11 cellular contexts compared by ENCODE assay signal in genomic region chr10:21614000-21614399, GRCh38.
"Had no signal": no experiment of that assay in that cellular context is flagged by ENCODE, and none has a peak within 500 bp of the region (broad histone marks: within the 10 kb centered on the region; RNA-seq: fewer than 3 reads in every experiment).

No MANE protein-coding gene starts in this region.

- H3K36me3 ChIP-seq: colonic mucosa had no signal

- DNase-seq: activated effector memory CD4-positive, alpha-beta T cell treated with Interleukin-2 at 50 U/mL for 16 hours; colonic mucosa; esophagus squamous epithelium; hippocampal formation; left ventricle myocardium superior; mesenchymal stem cell; natural killer cell; stimulated activated CD4-positive, alpha-beta T cell treated with anti-CD3 and anti-CD28 coated beads, Interleukin-12 subunit alpha, Interleukin-12 subunit beta, amount 100 ng/mL, for 4 hours; stimulated activated CD4-positive, alpha-beta T cell treated with anti-CD3 and anti-CD28 coated beads, Interleukin-2, amount 100 ng/mL, for 24 hours; T-helper 9 cell; tibial artery had no signal

- ATAC-seq: left ventricle myocardium superior had no signal

- H3K4me3 Mint-ChIP-seq: natural killer cell had no signal

- H3K9me3 Mint-ChIP-seq: natural killer cell had no signal

- H3K27me3 ChIP-seq: colonic mucosa, esophagus squamous epithelium, tibial artery had no signal

- H3K27ac ChIP-seq: colonic mucosa, esophagus squamous epithelium, tibial artery had no signal

- H3K9me3 ChIP-seq: colonic mucosa, esophagus squamous epithelium, tibial artery had no signal

- H3K4me3 ChIP-seq: colonic mucosa, esophagus squamous epithelium, tibial artery had no signal

- H3K4me1 ChIP-seq: colonic mucosa, esophagus squamous epithelium, tibial artery had no signal
